ENCODE assay signal across 8 cellular contexts in the genomic region with DNA sequence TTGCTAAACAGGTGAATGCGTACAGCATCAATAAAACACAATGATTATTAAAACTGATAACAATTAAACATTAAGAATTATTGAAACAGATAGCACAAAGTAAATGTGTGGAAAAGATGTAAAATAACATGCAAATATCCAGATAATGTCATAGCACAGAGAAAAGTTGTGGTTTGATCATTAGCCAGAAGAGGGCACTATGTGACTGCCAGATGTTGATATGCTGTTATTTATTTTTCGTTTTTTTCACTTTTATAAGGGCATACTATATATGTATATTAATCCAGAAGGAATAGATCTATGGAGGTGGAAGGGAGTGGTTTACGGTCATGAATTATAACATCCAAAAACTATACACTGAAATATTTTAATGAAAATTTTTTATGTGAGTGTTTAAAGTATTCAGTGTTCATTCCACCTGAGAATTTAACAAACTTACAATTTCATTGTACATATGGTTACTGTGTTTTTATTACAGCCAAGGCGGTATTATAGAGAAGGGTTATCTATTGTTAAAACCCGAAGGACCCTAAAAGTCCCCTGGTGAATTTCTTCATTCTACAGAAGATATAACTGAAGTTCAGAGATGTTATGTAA.
DNase-seq lines count a peak whose midpoint lies in the region; ATAC-seq and TF ChIP-seq lines count a peak whose summit lies in the region.

No MANE protein-coding gene starts in this region.

- H3K4me1 ChIP-seq in endodermal cell (ENCODE audit: control insufficient read depth, insufficient read depth, low read length), result peaks cover 8% of the 10 kb centered on the region

- no peaks in the 10 kb centered on the region for H3K36me3 Mint-ChIP-seq in CD4-positive, alpha-beta T cell (ENCODE audit: low read depth)
- no peaks in the 10 kb centered on the region for H3K36me3 Mint-ChIP-seq in endodermal cell (ENCODE audit: low read depth)
- H3K36me3 Mint-ChIP-seq in osteocyte (ENCODE audit: unreplicated experiment), result no peaks in the 10 kb centered on the region

- no peaks in the 10 kb centered on the region for H3K9me3 ChIP-seq in CD4-positive, alpha-beta T cell (ENCODE audit: control insufficient read depth, low read length)
- H3K9me3 ChIP-seq in endodermal cell (ENCODE audit: control insufficient read depth, low read length), result no peaks in the 10 kb centered on the region

- intact Hi-C loops in CD4-positive, alpha-beta T cell (cut with DNase I, micrococcal nuclease), result loop anchor here in 1 of 2 experiments (10.0 kb wide), 1 partner anchor 308 kb away; no protein-coding TSS in a partner anchor
- intact Hi-C loops in posterior vena cava (cut with DNase I), result no loop called here

- no peak for ATAC-seq in CD4-positive, alpha-beta T cell (ENCODE audit: poor library complexity)
- ATAC-seq in GM18861 (IDR thresholded peaks at IDR 0.05; ENCODE audit: unreplicated experiment), result peak; percentile 43
- ATAC-seq in HG03439 (IDR thresholded peaks at IDR 0.05; ENCODE audit: unreplicated experiment), result no peak

- H3K27me3 ChIP-seq in CD4-positive, alpha-beta T cell (ENCODE audit: control insufficient read depth, insufficient read depth, low read length), result no peaks in the 10 kb centered on the region
- H3K27me3 ChIP-seq in endodermal cell (ENCODE audit: control insufficient read depth, insufficient read depth, low read length, poor library complexity, severe bottlenecking), result no peaks in the 10 kb centered on the region

- no peak overlapping the region for H3K4me3 Mint-ChIP-seq in CD4-positive, alpha-beta T cell
- H3K4me3 Mint-ChIP-seq in endodermal cell, result no peak overlapping the region
- no peak overlapping the region for H3K4me3 Mint-ChIP-seq in osteocyte (ENCODE audit: unreplicated experiment)

- H3K27me3 Mint-ChIP-seq in CD4-positive, alpha-beta T cell, result peaks cover 30% of the 10 kb centered on the region
- H3K27me3 Mint-ChIP-seq in endodermal cell (ENCODE audit: insufficient read depth), result no peaks in the 10 kb centered on the region
- peaks cover 29% of the 10 kb centered on the region for H3K27me3 Mint-ChIP-seq in osteocyte (ENCODE audit: unreplicated experiment)

- no peak overlapping the region for H3K4me3 ChIP-seq in endodermal cell (ENCODE audit: low read length)

- no peak for DNase-seq in CD4-positive, alpha-beta T cell
- DNase-seq in NCI-H748 (lab: John Stamatoyannopoulos, UW; ENCODE audit: unreplicated experiment), result peak; percentile 32
- no peak for DNase-seq in endodermal cell
- no peak for DNase-seq in osteocyte (ENCODE audit: extremely low spot score, unreplicated experiment)
- DNase-seq in activated T-cell treated with anti-CD3 and anti-CD28 coated beads, Interleukin-2, amount 50 U/mL, for 48 hours, result no peak
- DNase-seq in posterior vena cava (ENCODE audit: low spot score), result no peak

- H3K36me3 ChIP-seq in endodermal cell (ENCODE audit: control insufficient read depth, insufficient read depth, low read length), result no peaks in the 10 kb centered on the region

- CTCF ChIA-PET in CD4-positive, alpha-beta T cell (lab: Charles Lee), result no interaction called here

- no peak overlapping the region for H3K27ac Mint-ChIP-seq in CD4-positive, alpha-beta T cell
- H3K27ac Mint-ChIP-seq in endodermal cell, result no peak overlapping the region
- no peak overlapping the region for H3K27ac Mint-ChIP-seq in osteocyte (ENCODE audit: unreplicated experiment)

- H3K4me1 Mint-ChIP-seq in CD4-positive, alpha-beta T cell (ENCODE audit: low read depth), result no peaks in the 10 kb centered on the region
- H3K4me1 Mint-ChIP-seq in endodermal cell (peaks cover 10% of the 10 kb centered on the region), osteocyte (ENCODE audit: unreplicated experiment) (peaks cover 13% of the 10 kb centered on the region)

- H3K9ac ChIP-seq in endodermal cell (ENCODE audit: extremely low read depth, low read length, poor library complexity, severe bottlenecking), result no peak overlapping the region

- TF ChIP-seq CTCF in CD4-positive, alpha-beta T cell (IDR thresholded peaks at IDR 0.05), result peak; percentile 52
- TF ChIP-seq CTCF in endodermal cell (conservative IDR thresholded peaks at IDR 0.05) (peak; percentile 95), osteocyte (IDR thresholded peaks at IDR 0.05) (peak; percentile 84)

- no peaks in the 10 kb centered on the region for H3K9me3 Mint-ChIP-seq in CD4-positive, alpha-beta T cell
- H3K9me3 Mint-ChIP-seq in endodermal cell (no peaks in the 10 kb centered on the region), osteocyte (ENCODE audit: unreplicated experiment) (no peaks in the 10 kb centered on the region)

- POLR2A ChIA-PET in CD4-positive, alpha-beta T cell (lab: Charles Lee), result no interaction called here

- WGBS in endodermal cell (ENCODE audit: insufficient coverage in 1 of 2, insufficient read length in 1 of 2), 2 experiments, result 73% methylated on average over 2 of the region's 5 CpGs; no CpG with 5 or more reads in 1 of the 2 experiments

- H3K27ac ChIP-seq in CD4-positive, alpha-beta T cell (ENCODE audit: low read depth, low read length), result no peak overlapping the region
- no peak overlapping the region for H3K27ac ChIP-seq in endodermal cell (ENCODE audit: low read depth, low read length)
